Comparison of ENCODE assay signal across 18 cellular contexts in genomic region chr20:8213270-8213669, GRCh38.
DNase-seq lines count a peak whose midpoint lies in the region; ATAC-seq and TF ChIP-seq lines count a peak whose summit lies in the region.
"Had no signal": no experiment of that assay in that cellular context is flagged by ENCODE, and none has a peak within 500 bp of the region (broad histone marks: within the 10 kb centered on the region; RNA-seq: fewer than 3 reads in every experiment).

No MANE protein-coding gene starts in this region.

- H3K9ac ChIP-seq in BLaER1 treated with 17β-estradiol and CSF1 and Interleukin-3, amounts not matched to agents 10 nM and 100 nM = peak overlapping the region in 2 of 11 experiments; percentile 55 to 60; a peak in 2 of 22 replicates

- H3K9me3 Mint-ChIP-seq in CD8-positive, alpha-beta T cell = no peaks in the 10 kb centered on the region
- H3K9me3 Mint-ChIP-seq in activated CD8-positive, alpha-beta T cell treated with anti-CD3 and anti-CD28 coated beads for 36 hours = no peaks in the 10 kb centered on the region
- peaks cover 0 to 4% (median 0%) of the 10 kb centered on the region in 7 donors for H3K9me3 Mint-ChIP-seq in naive B cell

- H3K36me3 ChIP-seq in BLaER1 treated with 17β-estradiol and CSF1 and Interleukin-3, amounts not matched to agents 10 nM and 100 nM = no peaks in the 10 kb centered on the region
- no peaks in the 10 kb centered on the region for H3K36me3 ChIP-seq in CD8-positive, alpha-beta T cell (ENCODE audit: insufficient read depth, low read length)
- H3K36me3 ChIP-seq in upper lobe of left lung = no peaks in the 10 kb centered on the region
- H3K36me3 ChIP-seq: SJSA1, uterus had no signal

- peaks cover 42 to 73% (median 55%) of the 10 kb centered on the region in 10 experiments for H3K4me1 ChIP-seq in BLaER1 treated with 17β-estradiol and CSF1 and Interleukin-3, amounts not matched to agents 10 nM and 100 nM
- peaks cover 6% of the 10 kb centered on the region for H3K4me1 ChIP-seq in CD8-positive, alpha-beta T cell (ENCODE audit: insufficient read depth, low read length)
- H3K4me1 ChIP-seq in upper lobe of left lung = peaks cover 0 to 8% (median 0%) of the 10 kb centered on the region in 4 donors
- H3K4me1 ChIP-seq: uterus had no signal

- peak overlapping the region; percentile 70 to 84 (median 78) for H3K4me2 ChIP-seq in BLaER1 treated with 17β-estradiol and CSF1 and Interleukin-3, amounts not matched to agents 10 nM and 100 nM

- peak overlapping the region; percentile 91 for H3K27ac Mint-ChIP-seq in CD8-positive, alpha-beta T cell
- H3K27ac Mint-ChIP-seq in activated CD8-positive, alpha-beta T cell treated with anti-CD3 and anti-CD28 coated beads for 36 hours = peak overlapping the region; percentile 32
- H3K27ac Mint-ChIP-seq in naive B cell = peak overlapping the region in 5 of 6 donors; percentile 68 to 96 (median 72)

- H3K27me3 Mint-ChIP-seq in CD8-positive, alpha-beta T cell (ENCODE audit: low read depth) = no peaks in the 10 kb centered on the region
- H3K27me3 Mint-ChIP-seq in activated CD8-positive, alpha-beta T cell treated with anti-CD3 and anti-CD28 coated beads for 36 hours = no peaks in the 10 kb centered on the region
- no peaks in the 10 kb centered on the region for H3K27me3 Mint-ChIP-seq in naive B cell

- no peak for DNase-seq in CD8-positive, alpha-beta T cell
- no peak for DNase-seq in activated CD8-positive, alpha-beta T cell treated with anti-CD3 and anti-CD28 coated beads for 36 hours
- no peak for DNase-seq in naive B cell
- DNase-seq in upper lobe of left lung = no peak
- DNase-seq: cerebellar nuclear complex; foreskin melanocyte; GDM1; mesenchymal stem cell; NCI-H187; NCI-H510A; nucleus accumbens; stimulated activated CD4-positive, alpha-beta T cell treated with anti-CD3 and anti-CD28 coated beads, Interleukin-4, amount 100 ng/mL, for 4 hours; uterus had no signal

- no peak for TF ChIP-seq CTCF in CD8-positive, alpha-beta T cell (IDR thresholded peaks at IDR 0.05)
- TF ChIP-seq CTCF in activated CD8-positive, alpha-beta T cell treated with anti-CD3 and anti-CD28 coated beads for 36 hours (IDR thresholded peaks at IDR 0.05) = no peak
- TF ChIP-seq CTCF in upper lobe of left lung (IDR thresholded peaks at IDR 0.05) = no peak

- POLR2A ChIA-PET in CD8-positive, alpha-beta T cell (lab: Charles Lee) = no interaction called here
- POLR2A ChIA-PET in activated CD8-positive, alpha-beta T cell treated with anti-CD3 and anti-CD28 coated beads for 36 hours (lab: Charles Lee) = no interaction called here

- TF ChIP-seq POLR2A in upper lobe of left lung (IDR thresholded peaks at IDR 0.05) = no peak

- 94 to 96% methylated on average over 1 of the region's 1 CpG for WGBS in upper lobe of left lung, 2 donors

- H3K4me3 ChIP-seq in BLaER1 treated with 17β-estradiol and CSF1 and Interleukin-3, amounts not matched to agents 10 nM and 100 nM = peak overlapping the region in 3 of 10 experiments; percentile 24 to 54 (median 36); a peak in 4 of 20 replicates
- peak overlapping the region; percentile 31 for H3K4me3 ChIP-seq in CD8-positive, alpha-beta T cell (ENCODE audit: low read depth, low read length)
- H3K4me3 ChIP-seq in upper lobe of left lung = no peak overlapping the region
- H3K4me3 ChIP-seq: SJSA1, uterus had no signal

- H3K4me3 Mint-ChIP-seq in CD8-positive, alpha-beta T cell = peak overlapping the region; percentile 81
- H3K4me3 Mint-ChIP-seq in activated CD8-positive, alpha-beta T cell treated with anti-CD3 and anti-CD28 coated beads for 36 hours = peak overlapping the region; percentile 64
- H3K4me3 Mint-ChIP-seq in naive B cell = peak overlapping the region; percentile 74 to 89 (median 80)

- H3K9me3 ChIP-seq in BLaER1 treated with 17β-estradiol and CSF1 and Interleukin-3, amounts not matched to agents 10 nM and 100 nM (replicated peaks in 1 of 11) = peaks cover 0 to 8% (median 0%) of the 10 kb centered on the region in 11 experiments; a peak in 4 of 22 replicates
- H3K9me3 ChIP-seq in CD8-positive, alpha-beta T cell (ENCODE audit: low read length) = no peaks in the 10 kb centered on the region
- no peaks in the 10 kb centered on the region for H3K9me3 ChIP-seq in upper lobe of left lung
- H3K9me3 ChIP-seq: SJSA1, uterus had no signal

- H3K27ac ChIP-seq in BLaER1 treated with 17β-estradiol and CSF1 and Interleukin-3, amounts not matched to agents 10 nM and 100 nM = peak overlapping the region in 3 of 11 experiments; percentile 30 to 52 (median 37); a peak in 6 of 22 replicates
- H3K27ac ChIP-seq in CD8-positive, alpha-beta T cell (ENCODE audit: low read depth, low read length) = no peak overlapping the region
- H3K27ac ChIP-seq in upper lobe of left lung = no peak overlapping the region
- H3K27ac ChIP-seq: C4-2B, SJSA1 had no signal

- H3K27me3 ChIP-seq in BLaER1 treated with 17β-estradiol and CSF1 and Interleukin-3, amounts not matched to agents 10 nM and 100 nM = no peaks in the 10 kb centered on the region
- no peaks in the 10 kb centered on the region for H3K27me3 ChIP-seq in CD8-positive, alpha-beta T cell (ENCODE audit: insufficient read depth, low read length)
- no peaks in the 10 kb centered on the region for H3K27me3 ChIP-seq in upper lobe of left lung
- H3K27me3 ChIP-seq: SJSA1, uterus had no signal

- intact Hi-C loops in CD8-positive, alpha-beta T cell (cut with DNase I, micrococcal nuclease) = loop anchor here in 1 of 2 experiments (5.0 to 10.0 kb wide), 2 partner anchors 58 to 196 kb away; partner anchors contain the start of gene TMX4
- intact Hi-C loops in activated CD8-positive, alpha-beta T cell treated with anti-CD3 and anti-CD28 coated beads for 36 hours (cut with micrococcal nuclease) = no loop called here

- no peak for ATAC-seq in CD8-positive, alpha-beta T cell
- no peak for ATAC-seq in activated CD8-positive, alpha-beta T cell treated with anti-CD3 and anti-CD28 coated beads for 36 hours
- ATAC-seq in naive B cell (ENCODE audit: low read depth in 2 of 2) (no peak), HG02970 (IDR thresholded peaks at IDR 0.05; ENCODE audit: low FRiP score, unreplicated experiment) (no peak), upper lobe of left lung (ENCODE audit: low FRiP score in 2 of 2) (no peak), HG03045 (IDR thresholded peaks at IDR 0.05; ENCODE audit: unreplicated experiment) (no peak)

- peaks cover 30% of the 10 kb centered on the region for H3K4me1 Mint-ChIP-seq in CD8-positive, alpha-beta T cell (ENCODE audit: low read depth)
- peaks cover 61% of the 10 kb centered on the region for H3K4me1 Mint-ChIP-seq in activated CD8-positive, alpha-beta T cell treated with anti-CD3 and anti-CD28 coated beads for 36 hours (ENCODE audit: low read depth)
- H3K4me1 Mint-ChIP-seq in naive B cell = peaks cover 19 to 21% (median 20%) of the 10 kb centered on the region in 3 donors

- H3K36me3 Mint-ChIP-seq in CD8-positive, alpha-beta T cell = no peaks in the 10 kb centered on the region
- no peaks in the 10 kb centered on the region for H3K36me3 Mint-ChIP-seq in activated CD8-positive, alpha-beta T cell treated with anti-CD3 and anti-CD28 coated beads for 36 hours (ENCODE audit: low read depth)
- H3K36me3 Mint-ChIP-seq in naive B cell = no peaks in the 10 kb centered on the region

- TF ChIP-seq EP300 in upper lobe of left lung (IDR thresholded peaks at IDR 0.05) = no peak

- CTCF ChIA-PET in CD8-positive, alpha-beta T cell (lab: Charles Lee) = no interaction called here
- CTCF ChIA-PET in activated CD8-positive, alpha-beta T cell treated with anti-CD3 and anti-CD28 coated beads for 36 hours (lab: Charles Lee) = interaction anchor here (1.0 to 1.1 kb wide), 2 partner anchors 10 to 19 kb away, joined by 3 read pairs; no protein-coding TSS in a partner anchor

- no peaks in the 10 kb centered on the region for H4K20me1 ChIP-seq in BLaER1 treated with 17β-estradiol and CSF1 and Interleukin-3, amounts not matched to agents 10 nM and 100 nM

Comparison
In these comparisons a context has a peak if more than half of its experiments do, and no peak if none do; other contexts are left out.
1. H3K27ac Mint-ChIP-seq: peak in every context shown above with its lines; median percentile 91 in CD8-positive, alpha-beta T cell; 72 in naive B cell; 32 in activated CD8-positive, alpha-beta T cell treated with anti-CD3 and anti-CD28 coated beads for 36 hours.